ENCODE assay signal across 10 cellular contexts in the genomic region with DNA sequence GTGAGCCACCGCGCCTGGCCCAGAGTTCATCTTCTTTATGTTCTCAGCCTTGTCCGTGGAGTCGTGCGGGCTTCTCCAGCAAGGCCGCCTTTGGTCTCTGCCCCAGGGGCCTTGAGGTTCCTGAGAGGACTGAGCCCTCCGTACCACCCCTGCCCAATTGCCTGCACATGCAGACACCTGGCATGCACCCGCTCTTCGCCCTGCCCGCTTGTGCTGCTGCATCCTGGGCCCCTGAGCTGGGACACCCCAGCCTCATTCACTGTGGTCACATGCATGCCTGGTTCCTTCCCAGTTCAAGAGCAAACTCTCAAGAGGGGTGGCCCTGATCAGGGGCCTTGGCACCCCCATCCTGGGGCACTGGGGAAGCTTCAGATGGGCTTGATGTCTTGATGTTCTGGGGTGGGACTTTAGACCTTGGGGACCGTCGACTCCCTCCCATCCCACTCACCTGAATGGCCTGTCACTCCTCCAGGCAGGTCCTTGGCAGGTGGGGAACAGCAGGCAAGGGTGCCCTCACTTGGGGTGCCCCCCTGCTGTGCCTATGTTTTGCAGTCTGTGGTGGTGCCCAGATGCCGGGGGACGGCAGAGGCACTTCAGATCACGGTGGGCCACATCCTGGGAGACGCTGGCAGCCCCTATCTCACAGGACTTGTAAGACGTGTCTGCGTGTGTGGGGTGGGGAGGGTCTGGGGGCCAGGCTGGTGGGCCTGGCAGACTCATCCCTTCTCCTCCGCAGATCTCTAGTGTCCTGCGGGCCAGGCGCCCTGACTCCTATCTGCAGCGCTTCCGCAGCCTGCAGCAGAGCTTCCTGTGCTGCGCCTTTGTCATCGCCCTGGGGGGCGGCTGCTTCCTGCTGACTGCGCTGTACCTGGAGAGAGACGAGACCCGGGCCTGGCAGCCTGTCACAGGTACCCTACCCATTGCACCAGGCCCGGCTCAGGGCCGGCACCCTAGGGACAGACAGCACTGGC. TPM values are rescaled to one million over a fixed set of nuclear protein-coding genes. Genes with fewer than 3 reads are reported as not detected.
DNase-seq lines count a peak whose midpoint lies in the region; ATAC-seq and TF ChIP-seq lines count a peak whose summit lies in the region.
"Had no signal": no experiment of that assay in that cellular context is flagged by ENCODE, and none has a peak within 500 bp of the region (broad histone marks: within the 10 kb centered on the region; RNA-seq: fewer than 3 reads in every experiment).

No MANE protein-coding gene starts in this region.

- peaks cover 0 to 6% of the 10 kb centered on the region in 2 donors for H3K4me1 ChIP-seq in right atrium auricular region

- no peaks in the 10 kb centered on the region for H3K9me3 ChIP-seq in right atrium auricular region

- TF ChIP-seq CTCF in right atrium auricular region (IDR thresholded peaks at IDR 0.05): no peak

- H3K27ac ChIP-seq in right atrium auricular region: no peak overlapping the region

- no peak overlapping the region for H3K4me3 ChIP-seq in right atrium auricular region
- H3K4me3 ChIP-seq: GM23338 had no signal

- intact Hi-C loops in left cardiac atrium (cut with DNase I): no loop called here

- no peaks in the 10 kb centered on the region for H3K36me3 ChIP-seq in right atrium auricular region

- ATAC-seq in left cardiac atrium (no peak), HG03521 (IDR thresholded peaks at IDR 0.05; ENCODE audit: unreplicated experiment) (no peak), HG02970 (IDR thresholded peaks at IDR 0.05; ENCODE audit: low FRiP score, unreplicated experiment) (no peak)
- ATAC-seq: GM23338 had no signal

- no peaks in the 10 kb centered on the region for H3K27me3 ChIP-seq in right atrium auricular region

- DNase-seq in left cardiac atrium: peak; percentile 51
- DNase-seq in right atrium auricular region (ENCODE audit: low spot score): no peak
- DNase-seq in activated naive CD4-positive, alpha-beta T cell treated with anti-CD3 and anti-CD28 coated beads, Interleukin-2, amount 50 U/mL, for 16 hours: peak; percentile 56
- DNase-seq in stimulated activated CD4-positive, alpha-beta T cell treated with anti-CD3 and anti-CD28 coated beads, Interleukin-12 subunit alpha, Interleukin-12 subunit beta, amount 100 ng/mL, for 24 hours (ENCODE audit: low read depth in 2 of 2): peak; percentile 24 to 45
- DNase-seq in HT-29 (ENCODE audit: low spot score): no peak
- DNase-seq in NCI-H2107 treated with DMSO at 0.1 percent for 48 hours (lab: John Stamatoyannopoulos, UW; ENCODE audit: unreplicated experiment): no peak
- DNase-seq: NCI-H526 treated with DMSO at 0.1 percent for 48 hours had no signal

RNA-seq across cellular contexts. Expression of a gene that starts 12.7 kb away (rescaled TPM):
- total RNA-seq in left cardiac atrium (10 to 100 TPM; 14.2 to 23.4 TPM), right atrium auricular region (10 to 100 TPM in 1 of 2 donors, 1 to 10 TPM in 1; 7.2 to 16.8 TPM)
- 172 and 193 TPM in 2 replicates for total RNA-seq in HT-29 (2014; rRNA removed; shearing (Covaris generic))

RNA-seq across cellular contexts. Expression of a gene that starts 52.2 kb away (rescaled TPM):
- under 1 TPM; 0.42 to 0.59 TPM for total RNA-seq in left cardiac atrium
- not detected for total RNA-seq in right atrium auricular region
- total RNA-seq in HT-29 (2014; rRNA removed; shearing (Covaris generic)): 4.0 and 4.7 TPM in 2 replicates
- total RNA-seq: GM23338 had no signal

Comparison
In these comparisons a context has a peak if more than half of its experiments do, and no peak if none do; other contexts are left out.
1. DNase-seq: peak in left cardiac atrium (single experiment), activated naive CD4-positive, alpha-beta T cell treated with anti-CD3 and anti-CD28 coated beads, Interleukin-2, amount 50 U/mL, for 16 hours (single experiment) and stimulated activated CD4-positive, alpha-beta T cell treated with anti-CD3 and anti-CD28 coated beads, Interleukin-12 subunit alpha, Interleukin-12 subunit beta, amount 100 ng/mL, for 24 hours (2 of 2); none in right atrium auricular region (single experiment), HT-29 (single experiment) and NCI-H2107 treated with DMSO at 0.1 percent for 48 hours (single experiment).